In the genomic region with DNA sequence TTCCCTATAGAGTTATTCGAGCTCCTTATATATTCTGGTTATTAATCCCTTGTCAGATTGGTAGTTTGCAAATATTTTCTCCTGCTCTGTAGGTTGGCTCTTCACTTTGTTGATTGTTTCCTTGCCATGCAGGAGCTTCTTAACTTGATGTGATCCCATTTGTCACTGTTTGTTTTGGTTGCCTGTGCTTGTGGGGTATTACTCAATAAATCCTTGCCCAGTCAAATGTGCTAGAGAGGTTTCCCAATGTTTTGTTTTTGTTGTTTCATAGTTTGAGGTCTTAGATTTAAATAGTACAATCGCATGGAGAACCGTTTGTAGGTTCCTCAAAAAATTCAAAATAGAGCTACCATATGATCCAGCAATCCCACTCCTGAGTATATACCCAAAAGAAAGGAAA, we compare ENCODE assay signal across 16 cellular contexts. TPM values are rescaled to one million over a fixed set of nuclear protein-coding genes. Genes with fewer than 3 reads are reported as not detected.
DNase-seq lines count a peak whose midpoint lies in the region; ATAC-seq, FAIRE-seq and TF ChIP-seq lines count a peak whose summit lies in the region.
"Had no signal": no experiment of that assay in that cellular context is flagged by ENCODE, and none has a peak within 500 bp of the region (broad histone marks: within the 10 kb centered on the region; RNA-seq: fewer than 3 reads in every experiment).

No MANE protein-coding gene starts in this region.

- H3K4me3 ChIP-seq in Caco-2 (ENCODE audit: low read depth, low read length) (no peak overlapping the region), fibroblast of villous mesenchyme (ENCODE audit: low read depth, low read length) (no peak overlapping the region)
- H3K4me3 ChIP-seq: BLaER1 treated with 17β-estradiol and CSF1 and Interleukin-3, amounts not matched to agents 10 nM and 100 nM had no signal

- no peak for DNase-seq in Caco-2
- peak; percentile 20 for DNase-seq in MV-4-11 (lab: John Stamatoyannopoulos, UW)
- peak; percentile 37 for DNase-seq in fibroblast of villous mesenchyme (ENCODE audit: low read depth)
- no peak for DNase-seq in SW 1271 (lab: John Stamatoyannopoulos, UW)
- DNase-seq: ACHN; CD4-positive, alpha-beta T cell; DND-41; GDM1; GOT3; H9; IMR-90 had no signal

- H3K4me1 ChIP-seq in Caco-2, result peaks cover 30% of the 10 kb centered on the region
- H3K4me1 ChIP-seq: BLaER1 treated with 17β-estradiol and CSF1 and Interleukin-3, amounts not matched to agents 10 nM and 100 nM had no signal

- H3K4me3 Mint-ChIP-seq in Caco-2 (ENCODE audit: unreplicated experiment), result no peak overlapping the region
- H3K4me3 Mint-ChIP-seq: CD4-positive, alpha-beta T cell; H9 had no signal

- no peak for TF ChIP-seq CTCF in Caco-2 (IDR thresholded peaks at IDR 0.05; ENCODE audit: insufficient read depth in 1 of 2, low read depth in 1 of 2, low read length in 1 of 2, severe bottlenecking in 1 of 2, unreplicated experiment in 1 of 2)
- TF ChIP-seq CTCF in fibroblast of villous mesenchyme (IDR thresholded peaks at IDR 0.05; ENCODE audit: insufficient read depth, low read depth, low read length), result no peak

- CTCF ChIA-PET in Caco-2 (lab: Charles Lee), result no interaction called here

- no peaks in the 10 kb centered on the region for H3K27me3 ChIP-seq in Caco-2 (replicated peaks; ENCODE audit: control insufficient read depth, insufficient read depth, low read length)
- H3K27me3 ChIP-seq: BLaER1 treated with 17β-estradiol and CSF1 and Interleukin-3, amounts not matched to agents 10 nM and 100 nM had no signal

- intact Hi-C loops in Caco-2 (cut with micrococcal nuclease; ENCODE audit: unreplicated experiment), result no loop called here

- H3K4me1 Mint-ChIP-seq in Caco-2 (ENCODE audit: low read depth, unreplicated experiment), result peaks cover 12% of the 10 kb centered on the region
- H3K4me1 Mint-ChIP-seq: H9 had no signal

- H3K27ac Mint-ChIP-seq in Caco-2 (ENCODE audit: unreplicated experiment), result peak overlapping the region; percentile 71
- H3K27ac Mint-ChIP-seq: CD4-positive, alpha-beta T cell; H9 had no signal

- H3K36me3 Mint-ChIP-seq in Caco-2 (ENCODE audit: insufficient read depth, unreplicated experiment), result no peaks in the 10 kb centered on the region

- no peaks in the 10 kb centered on the region for H3K36me3 ChIP-seq in Caco-2 (ENCODE audit: control insufficient read depth, insufficient read depth, low read length)
- H3K36me3 ChIP-seq: BLaER1 treated with 17β-estradiol and CSF1 and Interleukin-3, amounts not matched to agents 10 nM and 100 nM had no signal

- POLR2A ChIA-PET in Caco-2 (lab: Charles Lee), result no interaction called here

- BruUV-seq in Caco-2 (replicated peaks; lab: Mats Ljungman, UMichigan), result no TSS peak

- no peaks in the 10 kb centered on the region for H3K27me3 Mint-ChIP-seq in Caco-2 (ENCODE audit: insufficient read depth, unreplicated experiment)

- ATAC-seq in GM21423 (IDR thresholded peaks at IDR 0.05; ENCODE audit: unreplicated experiment) (no peak), GM21576 (IDR thresholded peaks at IDR 0.05; ENCODE audit: unreplicated experiment) (no peak), GM19467 (IDR thresholded peaks at IDR 0.05; ENCODE audit: unreplicated experiment) (no peak)

- no peaks in the 10 kb centered on the region for H3K9me3 Mint-ChIP-seq in Caco-2 (ENCODE audit: unreplicated experiment)

- FAIRE-seq in colon (lab: Jason Lieb, UNC), result peak; percentile 91

- H3K9me3 ChIP-seq in Caco-2, result no peaks in the 10 kb centered on the region

RNA-seq across cellular contexts. Expression of a gene that starts 2.3 kb away (rescaled TPM):
- total RNA-seq in Caco-2 (2022) (8.8 and 8.9 TPM in 2 replicates), fibroblast of villous mesenchyme (10.4 and 21.9 TPM in 2 replicates)
- total RNA-seq: CD4-positive, alpha-beta T cell had no signal

Comparison
In these comparisons a context has a peak if more than half of its experiments do, and no peak if none do; other contexts are left out.
1. DNase-seq: peak in MV-4-11 (single experiment) and fibroblast of villous mesenchyme (single experiment); none in Caco-2 (0 of 2) and SW 1271 (0 of 2).